Comparison of ENCODE assay signal across 12 cellular contexts in the genomic region with DNA sequence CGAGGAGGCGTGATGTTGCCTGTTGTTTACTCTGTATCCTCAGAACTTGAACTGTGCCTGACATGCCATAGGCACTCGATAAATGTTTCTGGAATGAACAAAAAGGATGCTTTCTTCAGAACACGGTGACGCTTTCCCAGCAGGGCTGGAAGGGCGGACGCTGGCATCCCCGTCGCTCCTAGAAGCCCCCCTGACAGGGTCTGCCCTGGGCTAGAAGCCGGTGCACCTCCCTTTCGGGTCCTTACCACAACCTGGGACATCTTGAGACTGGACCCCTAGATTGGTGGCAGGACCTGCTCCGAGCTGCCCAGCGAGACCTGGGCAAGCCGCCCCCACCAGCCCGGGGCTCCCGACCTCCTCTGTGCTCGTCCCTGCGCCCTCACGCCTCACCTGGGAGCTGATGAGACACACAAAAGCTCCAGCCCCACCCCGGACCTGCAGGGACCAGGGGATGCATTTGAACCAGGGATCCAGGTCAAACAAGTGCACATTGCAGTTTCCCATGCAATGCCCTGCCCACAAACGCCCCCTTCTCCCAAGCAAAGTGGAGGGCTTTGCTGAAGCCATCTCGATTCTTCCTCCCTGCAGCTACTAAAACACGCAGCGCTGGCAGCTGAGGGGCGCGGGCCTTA.
DNase-seq lines count a peak whose midpoint lies in the region; ATAC-seq and TF ChIP-seq lines count a peak whose summit lies in the region.
"Had no signal": no experiment of that assay in that cellular context is flagged by ENCODE, and none has a peak within 500 bp of the region (broad histone marks: within the 10 kb centered on the region; RNA-seq: fewer than 3 reads in every experiment).

No MANE protein-coding gene starts in this region.

- TF ChIP-seq CTCF in lower leg skin (IDR thresholded peaks at IDR 0.05) (no peak), stomach (IDR thresholded peaks at IDR 0.05) (no peak)

- TF ChIP-seq EP300 in stomach (IDR thresholded peaks at IDR 0.05) = no peak

- H3K9me3 ChIP-seq in stomach = no peaks in the 10 kb centered on the region
- H3K9me3 ChIP-seq: pancreas, Peyer's patch had no signal

- no peaks in the 10 kb centered on the region for H3K27me3 ChIP-seq in stomach
- H3K27me3 ChIP-seq: pancreas, Peyer's patch had no signal

- ATAC-seq in activated CD4-positive, CD25-positive, alpha-beta regulatory T cell treated with anti-CD3 and anti-CD28 coated beads, Interleukin-2, amount 50 U/mL, for 24 hours = no peak
- ATAC-seq in HG03196 (IDR thresholded peaks at IDR 0.05; ENCODE audit: unreplicated experiment) (no peak), GM18867 (IDR thresholded peaks at IDR 0.05; ENCODE audit: unreplicated experiment) (no peak)
- ATAC-seq: HepG2 had no signal

- peak; percentile 18 for DNase-seq in activated CD4-positive, CD25-positive, alpha-beta regulatory T cell treated with anti-CD3 and anti-CD28 coated beads, Interleukin-2, amount 50 U/mL, for 72 hours
- peak; percentile 14 to 73 for DNase-seq in lower leg skin (ENCODE audit: low spot score in 2 of 2)
- peak; percentile 22 for DNase-seq in stomach
- no peak for DNase-seq in HEK293T (ENCODE audit: extremely low spot score)
- DNase-seq: cerebellar nuclear complex had no signal

- H3K36me3 Mint-ChIP-seq in activated naive CD4-positive, alpha-beta T cell treated with anti-CD3 and anti-CD28 coated beads, Interleukin-2, amount 50 U/mL, for 24 hours = no peaks in the 10 kb centered on the region

- no peak overlapping the region for H3K4me3 Mint-ChIP-seq in activated naive CD4-positive, alpha-beta T cell treated with anti-CD3 and anti-CD28 coated beads, Interleukin-2, amount 50 U/mL, for 24 hours

- H3K27ac ChIP-seq in stomach = peak overlapping the region in 4 of 5 donors; percentile 55 to 72 (median 64)
- H3K27ac ChIP-seq: pancreas had no signal

- H3K27me3 Mint-ChIP-seq in activated naive CD4-positive, alpha-beta T cell treated with anti-CD3 and anti-CD28 coated beads, Interleukin-2, amount 50 U/mL, for 24 hours = no peaks in the 10 kb centered on the region

- H3K27ac Mint-ChIP-seq in activated naive CD4-positive, alpha-beta T cell treated with anti-CD3 and anti-CD28 coated beads, Interleukin-2, amount 50 U/mL, for 24 hours = peak overlapping the region; percentile 23

- peaks cover 69% of the 10 kb centered on the region for H3K4me1 Mint-ChIP-seq in activated naive CD4-positive, alpha-beta T cell treated with anti-CD3 and anti-CD28 coated beads, Interleukin-2, amount 50 U/mL, for 24 hours

- TF ChIP-seq POLR2A in lower leg skin (IDR thresholded peaks at IDR 0.05) = no peak
- no peak for TF ChIP-seq POLR2A in stomach (IDR thresholded peaks at IDR 0.05)

- H3K4me1 ChIP-seq in stomach = peaks cover 14 to 36% (median 31%) of the 10 kb centered on the region in 4 donors

- POLR2A ChIA-PET in HEK293T (lab: Yijun Ruan, JAX) = no interaction called here

- no peaks in the 10 kb centered on the region for H3K36me3 ChIP-seq in stomach
- H3K36me3 ChIP-seq: pancreas, Peyer's patch had no signal

- no peaks in the 10 kb centered on the region for H3K9me3 Mint-ChIP-seq in activated naive CD4-positive, alpha-beta T cell treated with anti-CD3 and anti-CD28 coated beads, Interleukin-2, amount 50 U/mL, for 24 hours

- no peak overlapping the region for H3K4me3 ChIP-seq in lower leg skin (ENCODE audit: low read depth, poor library complexity, severe bottlenecking)
- no peak overlapping the region for H3K4me3 ChIP-seq in stomach

- CTCF ChIA-PET in HEK293T (lab: Yijun Ruan, JAX) = interaction anchor here (1.3 kb wide), 1 partner anchor 270 kb away, joined by 5 read pairs; no protein-coding TSS in a partner anchor

- 51 to 56% methylated on average over 17 to 20 of the region's 26 CpGs for WGBS in lower leg skin, 2 donors
- WGBS in stomach, 5 donors = 66 to 80% (median 68%) methylated on average over 21 to 25 of the region's 26 CpGs

- intact Hi-C loops in lower leg skin (cut with DNase I; ENCODE audit: low total_unique reads) = no loop called here
- intact Hi-C loops in stomach (cut with DNase I; ENCODE audit: low total_unique reads) = no loop called here

TF ChIP-seq in HEK293T, 16 proteins besides CTCF, POLR2A, EP300 and RAD21:
- TF ChIP-seq, protein P1, sequence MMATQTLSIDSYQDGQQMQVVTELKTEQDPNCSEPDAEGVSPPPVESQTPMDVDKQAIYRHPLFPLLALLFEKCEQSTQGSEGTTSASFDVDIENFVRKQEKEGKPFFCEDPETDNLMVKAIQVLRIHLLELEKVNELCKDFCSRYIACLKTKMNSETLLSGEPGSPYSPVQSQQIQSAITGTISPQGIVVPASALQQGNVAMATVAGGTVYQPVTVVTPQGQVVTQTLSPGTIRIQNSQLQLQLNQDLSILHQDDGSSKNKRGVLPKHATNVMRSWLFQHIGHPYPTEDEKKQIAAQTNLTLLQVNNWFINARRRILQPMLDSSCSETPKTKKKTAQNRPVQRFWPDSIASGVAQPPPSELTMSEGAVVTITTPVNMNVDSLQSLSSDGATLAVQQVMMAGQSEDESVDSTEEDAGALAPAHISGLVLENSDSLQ (IDR thresholded peaks at IDR 0.05) = no peak
- no peak for TF ChIP-seq FOXK2 (IDR thresholded peaks at IDR 0.05)
- no peak for TF ChIP-seq FOXA1 (IDR thresholded peaks at IDR 0.05)
- TF ChIP-seq NFRKB (IDR thresholded peaks at IDR 0.05) = no peak
- no peak for TF ChIP-seq FOXM1 (IDR thresholded peaks at IDR 0.05; ENCODE audit: borderline replicate concordance)
- no peak for TF ChIP-seq SUZ12 (IDR thresholded peaks at IDR 0.05)
- no peak for TF ChIP-seq TARDBP (IDR thresholded peaks at IDR 0.05)
- no peak for TF ChIP-seq SP1 (IDR thresholded peaks at IDR 0.05)
